17 cellular contexts compared by ENCODE assay signal in the genomic region with DNA sequence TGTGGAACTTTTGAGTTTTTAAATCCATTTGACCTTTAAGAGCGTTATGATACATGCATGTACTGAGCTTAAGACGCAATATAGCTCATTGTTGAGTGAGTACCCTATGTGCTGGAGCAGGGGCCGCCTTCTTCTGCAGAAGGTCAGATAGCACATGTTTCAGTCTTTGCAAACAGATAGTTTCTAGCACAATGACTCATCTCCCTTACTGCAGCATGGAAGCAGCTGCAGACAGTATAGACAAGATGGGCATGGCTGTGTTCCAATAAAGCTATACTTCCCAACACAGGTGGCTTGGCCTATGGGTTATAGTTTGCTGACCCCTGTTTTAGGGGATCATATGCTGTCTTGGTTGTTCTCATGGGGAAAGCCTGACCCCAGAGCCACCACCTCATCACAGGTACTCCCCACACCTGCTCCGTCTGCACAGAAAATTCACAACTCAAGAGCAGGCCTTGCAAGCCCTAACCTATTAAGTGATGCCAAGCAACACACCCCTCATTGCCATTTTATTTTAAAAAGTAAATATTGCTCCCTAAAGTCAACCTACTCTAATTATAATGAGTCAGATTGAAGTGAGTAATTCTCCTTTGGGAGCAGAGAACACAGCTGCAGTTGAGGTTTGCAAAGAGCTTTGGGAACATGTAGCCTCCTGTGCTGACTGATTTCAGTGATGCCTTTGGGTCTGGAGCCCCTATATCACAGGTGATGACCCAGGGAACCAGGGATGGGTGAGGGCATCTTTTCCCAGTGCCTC.
DNase-seq lines count a peak whose midpoint lies in the region; ATAC-seq, FAIRE-seq and TF ChIP-seq lines count a peak whose summit lies in the region.
"Had no signal": no experiment of that assay in that cellular context is flagged by ENCODE, and none has a peak within 500 bp of the region (broad histone marks: within the 10 kb centered on the region; RNA-seq: fewer than 3 reads in every experiment).

No MANE protein-coding gene starts in this region.

- H3K9ac ChIP-seq in astrocyte (ENCODE audit: low read length) = no peak overlapping the region
- H3K9ac ChIP-seq: SK-N-SH had no signal

- H3K9me3 ChIP-seq in BE2C = no peaks in the 10 kb centered on the region; the same call in 1 of the 2 replicates
- no peaks in the 10 kb centered on the region for H3K9me3 ChIP-seq in astrocyte (ENCODE audit: insufficient read depth, low read depth, low read length)
- H3K9me3 ChIP-seq: A549 had no signal

- no peak overlapping the region for H3K27ac ChIP-seq in astrocyte (ENCODE audit: low read depth, low read length)
- H3K27ac ChIP-seq: A549 had no signal

- H3K4me1 Mint-ChIP-seq in astrocyte (ENCODE audit: low read depth, unreplicated experiment) = peaks cover 15% of the 10 kb centered on the region

- ATAC-seq in HG02981 (IDR thresholded peaks at IDR 0.05; ENCODE audit: unreplicated experiment) = no peak
- ATAC-seq: A549 had no signal

- H3K27me3 ChIP-seq in BE2C (no peaks in the 10 kb centered on the region), astrocyte (ENCODE audit: insufficient read depth, low read length) (no peaks in the 10 kb centered on the region)

- DNase-seq in BE2C = peak; percentile 38
- DNase-seq in NCI-H1092 treated with DMSO at 0.1 percent for 48 hours (lab: John Stamatoyannopoulos, UW) = peak; percentile 62
- DNase-seq in NCI-H748 treated with DMSO at 0.1 percent for 48 hours (lab: John Stamatoyannopoulos, UW) = peak; percentile 61
- peak; percentile 55 for DNase-seq in astrocyte (ENCODE audit: low read depth)
- DNase-seq in cerebellum (ENCODE audit: low spot score) = no peak
- DNase-seq in T1000 (lab: John Stamatoyannopoulos, UW) = no peak
- DNase-seq in activated gamma-delta T cell (lab: John Stamatoyannopoulos, UW) = no peak
- DNase-seq: DND-41, GDM1, GOT3, KG1, NCI-H1105, NCI-H2029 treated with DMSO at 0.1 percent for 48 hours, NCI-H446, SK-N-SH had no signal

- no peak overlapping the region for H3K27ac Mint-ChIP-seq in astrocyte (ENCODE audit: unreplicated experiment)

- no peaks in the 10 kb centered on the region for H3K79me2 ChIP-seq in astrocyte (ENCODE audit: insufficient read depth, low read length)

- no peak for FAIRE-seq in astrocyte (lab: Jason Lieb, UNC)
- FAIRE-seq: A549 had no signal

- peaks cover 5% of the 10 kb centered on the region; the same call in 1 of the 2 replicates for H3K36me3 ChIP-seq in BE2C
- no peaks in the 10 kb centered on the region for H3K36me3 ChIP-seq in astrocyte (ENCODE audit: insufficient read depth, low read length)

- H3K27me3 Mint-ChIP-seq in astrocyte (ENCODE audit: low read depth, unreplicated experiment) = no peaks in the 10 kb centered on the region

- no peaks in the 10 kb centered on the region for H4K20me1 ChIP-seq in astrocyte (ENCODE audit: insufficient read depth, low read length)

- H3K9me3 Mint-ChIP-seq in astrocyte (ENCODE audit: unreplicated experiment) = peaks cover 2% of the 10 kb centered on the region

- H3K4me1 ChIP-seq in BE2C (peaks cover 19% of the 10 kb centered on the region), astrocyte (ENCODE audit: insufficient read depth, low read length) (peaks cover 5% of the 10 kb centered on the region)
- H3K4me1 ChIP-seq: A549 had no signal

- TF ChIP-seq CTCF in BE2C (IDR thresholded peaks at IDR 0.05; ENCODE audit: low read depth, low read length) (no peak), astrocyte (IDR thresholded peaks at IDR 0.05; ENCODE audit: insufficient read depth, low read depth, low read length) (no peak)

- no peak overlapping the region for H2AFZ ChIP-seq in astrocyte (ENCODE audit: low read depth, low read length)

- no peak overlapping the region for H3K4me3 ChIP-seq in BE2C (ENCODE audit: low read depth, low read length)
- no peak overlapping the region for H3K4me3 ChIP-seq in astrocyte (ENCODE audit: insufficient read depth, low read depth, low read length)
- H3K4me3 ChIP-seq: A549 had no signal

- H3K4me2 ChIP-seq in astrocyte (ENCODE audit: low read length) = peak overlapping the region; percentile 55
- H3K4me2 ChIP-seq: A549, SK-N-SH had no signal

- no peaks in the 10 kb centered on the region for H3K36me3 Mint-ChIP-seq in astrocyte (ENCODE audit: low read depth, unreplicated experiment)

- no peak overlapping the region for H3K4me3 Mint-ChIP-seq in astrocyte (ENCODE audit: unreplicated experiment)

Comparison
In these comparisons a context has a peak if more than half of its experiments do, and no peak if none do; other contexts are left out.
1. DNase-seq: peak in BE2C (single experiment), NCI-H1092 treated with DMSO at 0.1 percent for 48 hours (single experiment), NCI-H748 treated with DMSO at 0.1 percent for 48 hours (single experiment) and astrocyte (single experiment); none in cerebellum (single experiment), T1000 (single experiment) and activated gamma-delta T cell (single experiment).